2 cellular contexts compared by ENCODE assay signal in genomic region chr15:50181983-50182232, GRCh38.
TF ChIP-seq lines count a peak whose summit lies in the region.

SLC27A2 (plus strand) TSS chr15:50182196; CDS start chr15:50182428, 232 bp downstream.

TF ChIP-seq in K562, 482 proteins besides CTCF, POLR2A, EP300 and RAD21 (continued from another document and continues in another):
- TF ChIP-seq NR2F6 (CRISPR knock-in tag; IDR thresholded peaks at IDR 0.05) (no peak), ZNF644 (tag; IDR thresholded peaks at IDR 0.05; ENCODE audit: low read depth) (no peak), ZFPM2 (CRISPR knock-in tag; IDR thresholded peaks at IDR 0.05) (no peak), POLR2AphosphoS2 (IDR thresholded peaks at IDR 0.05; ENCODE audit: low read length) (no peak), ZNF589 (CRISPR knock-in tag; IDR thresholded peaks at IDR 0.05; ENCODE audit: low read depth) (no peak), MGA (IDR thresholded peaks at IDR 0.05) (peak; percentile 89), TRIM28 (IDR thresholded peaks at IDR 0.05) (no peak), ZNF253 (CRISPR knock-in tag; conservative IDR thresholded peaks at IDR 0.05) (no peak), ZNF133 (CRISPR knock-in tag; IDR thresholded peaks at IDR 0.05) (no peak), SMAD1 (IDR thresholded peaks at IDR 0.05; ENCODE audit: low read depth, low read length, partially characterized antibody) (no peak), HNRNPUL1 (IDR thresholded peaks at IDR 0.05; ENCODE audit: low read length) (no peak)
- TF ChIP-seq, protein P1, sequence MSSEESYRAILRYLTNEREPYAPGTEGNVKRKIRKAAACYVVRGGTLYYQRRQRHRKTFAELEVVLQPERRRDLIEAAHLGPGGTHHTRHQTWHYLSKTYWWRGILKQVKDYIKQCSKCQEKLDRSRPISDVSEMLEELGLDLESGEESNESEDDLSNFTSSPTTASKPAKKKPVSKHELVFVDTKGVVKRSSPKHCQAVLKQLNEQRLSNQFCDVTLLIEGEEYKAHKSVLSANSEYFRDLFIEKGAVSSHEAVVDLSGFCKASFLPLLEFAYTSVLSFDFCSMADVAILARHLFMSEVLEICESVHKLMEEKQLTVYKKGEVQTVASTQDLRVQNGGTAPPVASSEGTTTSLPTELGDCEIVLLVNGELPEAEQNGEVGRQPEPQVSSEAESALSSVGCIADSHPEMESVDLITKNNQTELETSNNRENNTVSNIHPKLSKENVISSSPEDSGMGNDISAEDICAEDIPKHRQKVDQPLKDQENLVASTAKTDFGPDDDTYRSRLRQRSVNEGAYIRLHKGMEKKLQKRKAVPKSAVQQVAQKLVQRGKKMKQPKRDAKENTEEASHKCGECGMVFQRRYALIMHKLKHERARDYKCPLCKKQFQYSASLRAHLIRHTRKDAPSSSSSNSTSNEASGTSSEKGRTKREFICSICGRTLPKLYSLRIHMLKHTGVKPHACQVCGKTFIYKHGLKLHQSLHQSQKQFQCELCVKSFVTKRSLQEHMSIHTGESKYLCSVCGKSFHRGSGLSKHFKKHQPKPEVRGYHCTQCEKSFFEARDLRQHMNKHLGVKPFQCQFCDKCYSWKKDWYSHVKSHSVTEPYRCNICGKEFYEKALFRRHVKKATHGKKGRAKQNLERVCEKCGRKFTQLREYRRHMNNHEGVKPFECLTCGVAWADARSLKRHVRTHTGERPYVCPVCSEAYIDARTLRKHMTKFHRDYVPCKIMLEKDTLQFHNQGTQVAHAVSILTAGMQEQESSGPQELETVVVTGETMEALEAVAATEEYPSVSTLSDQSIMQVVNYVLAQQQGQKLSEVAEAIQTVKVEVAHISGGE (CRISPR knock-in tag; IDR thresholded peaks at IDR 0.05): 0 out of 6 replicates have a peak, but pooled peaks of 1 of the 3 experiments have one; percentile 38

TF ChIP-seq in HepG2, 621 proteins besides CTCF, POLR2A, EP300 and RAD21 (continued from another document and continues in another):
- TF ChIP-seq, protein P2, sequence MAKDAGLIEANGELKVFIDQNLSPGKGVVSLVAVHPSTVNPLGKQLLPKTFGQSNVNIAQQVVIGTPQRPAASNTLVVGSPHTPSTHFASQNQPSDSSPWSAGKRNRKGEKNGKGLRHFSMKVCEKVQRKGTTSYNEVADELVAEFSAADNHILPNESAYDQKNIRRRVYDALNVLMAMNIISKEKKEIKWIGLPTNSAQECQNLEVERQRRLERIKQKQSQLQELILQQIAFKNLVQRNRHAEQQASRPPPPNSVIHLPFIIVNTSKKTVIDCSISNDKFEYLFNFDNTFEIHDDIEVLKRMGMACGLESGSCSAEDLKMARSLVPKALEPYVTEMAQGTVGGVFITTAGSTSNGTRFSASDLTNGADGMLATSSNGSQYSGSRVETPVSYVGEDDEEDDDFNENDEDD (CRISPR knock-in tag; IDR thresholded peaks at IDR 0.05; ENCODE audit: borderline replicate concordance): peak; percentile 69; the same call in 1 of the 2 replicates
- no peak for TF ChIP-seq MED1 (CRISPR knock-in tag; IDR thresholded peaks at IDR 0.05)
- no peak for TF ChIP-seq HDAC6 (IDR thresholded peaks at IDR 0.05; ENCODE audit: low read depth, low read length)
- TF ChIP-seq, protein P3, sequence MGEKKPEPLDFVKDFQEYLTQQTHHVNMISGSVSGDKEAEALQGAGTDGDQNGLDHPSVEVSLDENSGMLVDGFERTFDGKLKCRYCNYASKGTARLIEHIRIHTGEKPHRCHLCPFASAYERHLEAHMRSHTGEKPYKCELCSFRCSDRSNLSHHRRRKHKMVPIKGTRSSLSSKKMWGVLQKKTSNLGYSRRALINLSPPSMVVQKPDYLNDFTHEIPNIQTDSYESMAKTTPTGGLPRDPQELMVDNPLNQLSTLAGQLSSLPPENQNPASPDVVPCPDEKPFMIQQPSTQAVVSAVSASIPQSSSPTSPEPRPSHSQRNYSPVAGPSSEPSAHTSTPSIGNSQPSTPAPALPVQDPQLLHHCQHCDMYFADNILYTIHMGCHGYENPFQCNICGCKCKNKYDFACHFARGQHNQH (CRISPR knock-in tag; IDR thresholded peaks at IDR 0.05): no peak
- TF ChIP-seq TBX2 (CRISPR knock-in tag; IDR thresholded peaks at IDR 0.05; ENCODE audit: borderline replicate concordance): peak; percentile 38; the same call in 1 of the 2 replicates
- TF ChIP-seq LCORL (IDR thresholded peaks at IDR 0.05): no peak
- TF ChIP-seq LCORL (CRISPR knock-in tag; IDR thresholded peaks at IDR 0.05): 0 out of 2 replicates have a peak, but pooled peaks have one; percentile 29
- no peak for TF ChIP-seq ZNF235 (CRISPR knock-in tag; IDR thresholded peaks at IDR 0.05; ENCODE audit: borderline replicate concordance)
- no peak for TF ChIP-seq MBD4 (IDR thresholded peaks at IDR 0.05; ENCODE audit: borderline replicate concordance, low read length)
- no peak for TF ChIP-seq ZFP41 (CRISPR knock-in tag; IDR thresholded peaks at IDR 0.05; ENCODE audit: borderline replicate concordance)
- TF ChIP-seq ISL2 (CRISPR knock-in tag; IDR thresholded peaks at IDR 0.05): no peak
- TF ChIP-seq ZNF839 (CRISPR knock-in tag; IDR thresholded peaks at IDR 0.05; ENCODE audit: borderline replicate concordance): no peak
- TF ChIP-seq HNF4A (CRISPR knock-in tag; IDR thresholded peaks at IDR 0.05): 0 out of 2 replicates have a peak, but pooled peaks have one; percentile 4
- no peak for TF ChIP-seq RFX5 (IDR thresholded peaks at IDR 0.05; ENCODE audit: low read depth, low read length)
- no peak for TF ChIP-seq JDP2 (CRISPR knock-in tag; IDR thresholded peaks at IDR 0.05; ENCODE audit: borderline replicate concordance)
- no peak for TF ChIP-seq ZNF562 (CRISPR knock-in tag; IDR thresholded peaks at IDR 0.05; ENCODE audit: borderline replicate concordance)
- TF ChIP-seq ZBTB8A (CRISPR knock-in tag; IDR thresholded peaks at IDR 0.05; ENCODE audit: borderline replicate concordance, low read depth): no peak
- no peak for TF ChIP-seq ZNF136 (CRISPR knock-in tag; IDR thresholded peaks at IDR 0.05; ENCODE audit: low read depth)
- TF ChIP-seq ZNF432 (CRISPR knock-in tag; IDR thresholded peaks at IDR 0.05; ENCODE audit: borderline replicate concordance): no peak
- TF ChIP-seq YEATS4 (CRISPR knock-in tag; IDR thresholded peaks at IDR 0.05; ENCODE audit: borderline replicate concordance): no peak; the same call in 1 of the 2 replicates
- TF ChIP-seq ZNF24 (IDR thresholded peaks at IDR 0.05): no peak
- TF ChIP-seq MXI1 (IDR thresholded peaks at IDR 0.05; ENCODE audit: borderline replicate concordance, low read depth, low read length): peak; percentile 33; the same call in 1 of the 3 replicates
- no peak for TF ChIP-seq FOXP1 (IDR thresholded peaks at IDR 0.05)
- TF ChIP-seq FOXP1 (CRISPR knock-in tag; IDR thresholded peaks at IDR 0.05): no peak
- no peak for TF ChIP-seq BCLAF1 (IDR thresholded peaks at IDR 0.05)
- TF ChIP-seq, protein P4, sequence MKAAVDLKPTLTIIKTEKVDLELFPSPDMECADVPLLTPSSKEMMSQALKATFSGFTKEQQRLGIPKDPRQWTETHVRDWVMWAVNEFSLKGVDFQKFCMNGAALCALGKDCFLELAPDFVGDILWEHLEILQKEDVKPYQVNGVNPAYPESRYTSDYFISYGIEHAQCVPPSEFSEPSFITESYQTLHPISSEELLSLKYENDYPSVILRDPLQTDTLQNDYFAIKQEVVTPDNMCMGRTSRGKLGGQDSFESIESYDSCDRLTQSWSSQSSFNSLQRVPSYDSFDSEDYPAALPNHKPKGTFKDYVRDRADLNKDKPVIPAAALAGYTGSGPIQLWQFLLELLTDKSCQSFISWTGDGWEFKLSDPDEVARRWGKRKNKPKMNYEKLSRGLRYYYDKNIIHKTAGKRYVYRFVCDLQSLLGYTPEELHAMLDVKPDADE (CRISPR knock-in tag; IDR thresholded peaks at IDR 0.05): no peak
- TF ChIP-seq DR1 (CRISPR knock-in tag; IDR thresholded peaks at IDR 0.05): no peak
- 0 out of 2 replicates have a peak, but pooled peaks have one; percentile 18 for TF ChIP-seq ZNF441 (CRISPR knock-in tag; IDR thresholded peaks at IDR 0.05; ENCODE audit: borderline replicate concordance)
- TF ChIP-seq, protein P5, sequence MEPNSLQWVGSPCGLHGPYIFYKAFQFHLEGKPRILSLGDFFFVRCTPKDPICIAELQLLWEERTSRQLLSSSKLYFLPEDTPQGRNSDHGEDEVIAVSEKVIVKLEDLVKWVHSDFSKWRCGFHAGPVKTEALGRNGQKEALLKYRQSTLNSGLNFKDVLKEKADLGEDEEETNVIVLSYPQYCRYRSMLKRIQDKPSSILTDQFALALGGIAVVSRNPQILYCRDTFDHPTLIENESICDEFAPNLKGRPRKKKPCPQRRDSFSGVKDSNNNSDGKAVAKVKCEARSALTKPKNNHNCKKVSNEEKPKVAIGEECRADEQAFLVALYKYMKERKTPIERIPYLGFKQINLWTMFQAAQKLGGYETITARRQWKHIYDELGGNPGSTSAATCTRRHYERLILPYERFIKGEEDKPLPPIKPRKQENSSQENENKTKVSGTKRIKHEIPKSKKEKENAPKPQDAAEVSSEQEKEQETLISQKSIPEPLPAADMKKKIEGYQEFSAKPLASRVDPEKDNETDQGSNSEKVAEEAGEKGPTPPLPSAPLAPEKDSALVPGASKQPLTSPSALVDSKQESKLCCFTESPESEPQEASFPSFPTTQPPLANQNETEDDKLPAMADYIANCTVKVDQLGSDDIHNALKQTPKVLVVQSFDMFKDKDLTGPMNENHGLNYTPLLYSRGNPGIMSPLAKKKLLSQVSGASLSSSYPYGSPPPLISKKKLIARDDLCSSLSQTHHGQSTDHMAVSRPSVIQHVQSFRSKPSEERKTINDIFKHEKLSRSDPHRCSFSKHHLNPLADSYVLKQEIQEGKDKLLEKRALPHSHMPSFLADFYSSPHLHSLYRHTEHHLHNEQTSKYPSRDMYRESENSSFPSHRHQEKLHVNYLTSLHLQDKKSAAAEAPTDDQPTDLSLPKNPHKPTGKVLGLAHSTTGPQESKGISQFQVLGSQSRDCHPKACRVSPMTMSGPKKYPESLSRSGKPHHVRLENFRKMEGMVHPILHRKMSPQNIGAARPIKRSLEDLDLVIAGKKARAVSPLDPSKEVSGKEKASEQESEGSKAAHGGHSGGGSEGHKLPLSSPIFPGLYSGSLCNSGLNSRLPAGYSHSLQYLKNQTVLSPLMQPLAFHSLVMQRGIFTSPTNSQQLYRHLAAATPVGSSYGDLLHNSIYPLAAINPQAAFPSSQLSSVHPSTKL (CRISPR knock-in tag; IDR thresholded peaks at IDR 0.05): peak; percentile 38; the same call in 1 of the 2 replicates
- TF ChIP-seq NR2F6 (IDR thresholded peaks at IDR 0.05): no peak
- TF ChIP-seq NR2F6 (CRISPR knock-in tag; IDR thresholded peaks at IDR 0.05): peak; percentile 34; the same call in 1 of the 2 replicates
- peak; percentile 55; the same call in 1 of the 2 replicates for TF ChIP-seq ZNF274 (CRISPR knock-in tag; IDR thresholded peaks at IDR 0.05)
- TF ChIP-seq FLYWCH1 (CRISPR knock-in tag; IDR thresholded peaks at IDR 0.05): no peak
- no peak; the same call in 1 of the 2 replicates for TF ChIP-seq ZNF563 (CRISPR knock-in tag; IDR thresholded peaks at IDR 0.05)
- TF ChIP-seq ZNF776 (CRISPR knock-in tag; IDR thresholded peaks at IDR 0.05): 0 out of 2 replicates have a peak, but pooled peaks have one; percentile 76
- no peak for TF ChIP-seq MEIS2 (CRISPR knock-in tag; IDR thresholded peaks at IDR 0.05)
- TF ChIP-seq, protein P6, sequence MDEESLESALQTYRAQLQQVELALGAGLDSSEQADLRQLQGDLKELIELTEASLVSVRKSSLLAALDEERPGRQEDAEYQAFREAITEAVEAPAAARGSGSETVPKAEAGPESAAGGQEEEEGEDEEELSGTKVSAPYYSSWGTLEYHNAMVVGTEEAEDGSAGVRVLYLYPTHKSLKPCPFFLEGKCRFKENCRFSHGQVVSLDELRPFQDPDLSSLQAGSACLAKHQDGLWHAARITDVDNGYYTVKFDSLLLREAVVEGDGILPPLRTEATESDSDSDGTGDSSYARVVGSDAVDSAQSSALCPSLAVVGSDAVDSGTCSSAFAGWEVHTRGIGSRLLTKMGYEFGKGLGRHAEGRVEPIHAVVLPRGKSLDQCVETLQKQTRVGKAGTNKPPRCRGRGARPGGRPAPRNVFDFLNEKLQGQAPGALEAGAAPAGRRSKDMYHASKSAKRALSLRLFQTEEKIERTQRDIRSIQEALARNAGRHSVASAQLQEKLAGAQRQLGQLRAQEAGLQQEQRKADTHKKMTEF (CRISPR knock-in tag; IDR thresholded peaks at IDR 0.05): peak; percentile 37; the same call in 1 of the 2 replicates
- TF ChIP-seq, protein P7, sequence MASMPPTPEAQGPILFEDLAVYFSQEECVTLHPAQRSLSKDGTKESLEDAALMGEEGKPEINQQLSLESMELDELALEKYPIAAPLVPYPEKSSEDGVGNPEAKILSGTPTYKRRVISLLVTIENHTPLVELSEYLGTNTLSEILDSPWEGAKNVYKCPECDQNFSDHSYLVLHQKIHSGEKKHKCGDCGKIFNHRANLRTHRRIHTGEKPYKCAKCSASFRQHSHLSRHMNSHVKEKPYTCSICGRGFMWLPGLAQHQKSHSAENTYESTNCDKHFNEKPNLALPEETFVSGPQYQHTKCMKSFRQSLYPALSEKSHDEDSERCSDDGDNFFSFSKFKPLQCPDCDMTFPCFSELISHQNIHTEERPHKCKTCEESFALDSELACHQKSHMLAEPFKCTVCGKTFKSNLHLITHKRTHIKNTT (CRISPR knock-in tag; IDR thresholded peaks at IDR 0.05): no peak
- TF ChIP-seq, protein P8, sequence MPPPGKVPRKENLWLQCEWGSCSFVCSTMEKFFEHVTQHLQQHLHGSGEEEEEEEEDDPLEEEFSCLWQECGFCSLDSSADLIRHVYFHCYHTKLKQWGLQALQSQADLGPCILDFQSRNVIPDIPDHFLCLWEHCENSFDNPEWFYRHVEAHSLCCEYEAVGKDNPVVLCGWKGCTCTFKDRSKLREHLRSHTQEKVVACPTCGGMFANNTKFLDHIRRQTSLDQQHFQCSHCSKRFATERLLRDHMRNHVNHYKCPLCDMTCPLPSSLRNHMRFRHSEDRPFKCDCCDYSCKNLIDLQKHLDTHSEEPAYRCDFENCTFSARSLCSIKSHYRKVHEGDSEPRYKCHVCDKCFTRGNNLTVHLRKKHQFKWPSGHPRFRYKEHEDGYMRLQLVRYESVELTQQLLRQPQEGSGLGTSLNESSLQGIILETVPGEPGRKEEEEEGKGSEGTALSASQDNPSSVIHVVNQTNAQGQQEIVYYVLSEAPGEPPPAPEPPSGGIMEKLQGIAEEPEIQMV (CRISPR knock-in tag; IDR thresholded peaks at IDR 0.05; ENCODE audit: low read depth): no peak
- no peak for TF ChIP-seq HMG20B (CRISPR knock-in tag; conservative IDR thresholded peaks at IDR 0.05)
- TF ChIP-seq CBFB (CRISPR knock-in tag; IDR thresholded peaks at IDR 0.05): no peak
- no peak for TF ChIP-seq ZNF253 (CRISPR knock-in tag; IDR thresholded peaks at IDR 0.05; ENCODE audit: borderline replicate concordance)
